In genomic region chr18:68507781-68508180, GRCh38 we compare ENCODE assay signal across 31 cellular contexts.
A peak's percentile ranks its signal among the peaks of the same experiment; 100 is the strongest.
DNase-seq lines count a peak whose midpoint lies in the region; ATAC-seq and TF ChIP-seq lines count a peak whose summit lies in the region.
"Had no signal": no experiment of that assay in that cellular context is flagged by ENCODE, and none has a peak within 500 bp of the region (broad histone marks: within the 10 kb centered on the region; RNA-seq: fewer than 3 reads in every experiment).

No MANE protein-coding gene starts in this region.

- 63% methylated on average over 2 of the region's 2 CpGs for WGBS in smooth muscle cell (ENCODE audit: low lambda C conversion rate)

- peak overlapping the region; percentile 18 for H2AFZ ChIP-seq in smooth muscle cell (ENCODE audit: low read depth)

- H3K9ac ChIP-seq in smooth muscle cell (ENCODE audit: low read depth), result no peak overlapping the region

- intact Hi-C loops in natural killer cell (cut with micrococcal nuclease) (no loop called here), uterus (cut with DNase I; ENCODE audit: low total_unique reads) (no loop called here)

- H3K9me3 ChIP-seq in smooth muscle cell (replicated peaks; ENCODE audit: low read depth), result no peaks in the 10 kb centered on the region
- no peaks in the 10 kb centered on the region for H3K9me3 ChIP-seq in uterus
- H3K9me3 ChIP-seq: BE2C, ovary, SJCRH30, vagina had no signal

- H3K9me3 Mint-ChIP-seq in natural killer cell, result peaks cover 2 to 6% of the 10 kb centered on the region in 2 donors
- H3K9me3 Mint-ChIP-seq: CD8-positive, alpha-beta memory T cell had no signal

- H3F3A ChIP-seq in smooth muscle cell (ENCODE audit: low read depth), result no peaks in the 10 kb centered on the region

- H3K4me1 ChIP-seq in smooth muscle cell (ENCODE audit: low read depth), result no peaks in the 10 kb centered on the region
- H3K4me1 ChIP-seq in uterus, result no peaks in the 10 kb centered on the region
- H3K4me1 ChIP-seq: BE2C, SJCRH30, vagina had no signal

- H3K4me2 ChIP-seq in smooth muscle cell, result no peak overlapping the region

- H3K27me3 Mint-ChIP-seq in natural killer cell (ENCODE audit: low read depth in 2 of 2), result no peaks in the 10 kb centered on the region

- H3K36me3 ChIP-seq in smooth muscle cell (ENCODE audit: low read depth) (no peaks in the 10 kb centered on the region), uterus (no peaks in the 10 kb centered on the region)
- H3K36me3 ChIP-seq: BE2C, ovary, SJCRH30, vagina, WERI-Rb-1 had no signal

- no peak for TF ChIP-seq POLR2A in uterus (IDR thresholded peaks at IDR 0.05)

- H3K27me3 ChIP-seq in smooth muscle cell (ENCODE audit: low read depth), result no peaks in the 10 kb centered on the region
- H3K27me3 ChIP-seq in uterus, result no peaks in the 10 kb centered on the region
- H3K27me3 ChIP-seq: BE2C, ovary, SJCRH30, vagina had no signal

- H3K4me3 ChIP-seq in smooth muscle cell (no peak overlapping the region), uterus (no peak overlapping the region)
- H3K4me3 ChIP-seq: K562, ovary, SJCRH30, vagina had no signal

- H3K27ac Mint-ChIP-seq in natural killer cell, result no peak overlapping the region
- H3K27ac Mint-ChIP-seq: activated naive CD8-positive, alpha-beta T cell treated with anti-CD3 and anti-CD28 coated beads for 36 hours; CD8-positive, alpha-beta memory T cell; mesothelial cell of epicardium; naive thymus-derived CD8-positive, alpha-beta T cell; stimulated activated naive CD8-positive, alpha-beta T cell treated with anti-CD3 and anti-CD28 coated beads, Interleukin-15, amount 100 ng/mL, for 72 hours had no signal

- peak; percentile 23 for DNase-seq in GM03348 (ENCODE audit: low spot score)
- peak; percentile 21 for DNase-seq in epidermal melanocyte (ENCODE audit: insufficient read length, low spot score)
- peak; percentile 1 for DNase-seq in left kidney (ENCODE audit: low read depth, low spot score)
- no peak for DNase-seq in smooth muscle cell (lab: John Stamatoyannopoulos, UW; ENCODE audit: unreplicated experiment)
- no peak for DNase-seq in natural killer cell
- DNase-seq in glomerular visceral epithelial cell (ENCODE audit: extremely low spot score), result no peak
- no peak for DNase-seq in uterus
- DNase-seq: activated CD4-positive, alpha-beta T cell treated with anti-CD3 and anti-CD28 coated beads for 4 hours; activated effector memory CD4-positive, alpha-beta T cell treated with Interleukin-2 at 50 U/mL for 16 hours; activated naive CD8-positive, alpha-beta T cell treated with anti-CD3 and anti-CD28 coated beads for 36 hours; anterior cingulate cortex; BE2C; CD8-positive, alpha-beta memory T cell; DMS153; H7; head of caudate nucleus; naive thymus-derived CD8-positive, alpha-beta T cell; NCI-H1092 treated with DMSO at 0.1 percent for 48 hours; NCI-H1694 treated with DMSO at 0.1 percent for 48 hours; NCI-H446 treated with DMSO at 0.1 percent for 48 hours; NCI-H82; ovary; SJCRH30; small intestine; stimulated activated naive CD8-positive, alpha-beta T cell treated with anti-CD3 and anti-CD28 coated beads, Interleukin-15, amount 100 ng/mL, for 72 hours; T1000; WERI-Rb-1 had no signal

- H3K4me3 Mint-ChIP-seq in natural killer cell, result no peak overlapping the region
- H3K4me3 Mint-ChIP-seq: activated naive CD8-positive, alpha-beta T cell treated with anti-CD3 and anti-CD28 coated beads for 36 hours; CD8-positive, alpha-beta memory T cell; mesothelial cell of epicardium; naive thymus-derived CD8-positive, alpha-beta T cell; stimulated activated naive CD8-positive, alpha-beta T cell treated with anti-CD3 and anti-CD28 coated beads, Interleukin-15, amount 100 ng/mL, for 72 hours had no signal

- ATAC-seq in GM21381 (IDR thresholded peaks at IDR 0.05; ENCODE audit: unreplicated experiment) (no peak), natural killer cell (no peak)
- ATAC-seq: K562; naive thymus-derived CD8-positive, alpha-beta T cell; stimulated activated naive CD8-positive, alpha-beta T cell treated with anti-CD3 and anti-CD28 coated beads, Interleukin-15, amount 100 ng/mL, for 72 hours had no signal

- H3K79me2 ChIP-seq in smooth muscle cell (ENCODE audit: low read depth), result no peaks in the 10 kb centered on the region

- H3K36me3 Mint-ChIP-seq in natural killer cell, result no peaks in the 10 kb centered on the region
- H3K36me3 Mint-ChIP-seq: activated naive CD8-positive, alpha-beta T cell treated with anti-CD3 and anti-CD28 coated beads for 36 hours; CD8-positive, alpha-beta memory T cell; mesothelial cell of epicardium; naive thymus-derived CD8-positive, alpha-beta T cell had no signal

- H4K20me1 ChIP-seq in smooth muscle cell (ENCODE audit: low read depth), result no peaks in the 10 kb centered on the region

- no peak overlapping the region for H3K27ac ChIP-seq in smooth muscle cell (ENCODE audit: low read depth)
- H3K27ac ChIP-seq in uterus, result no peak overlapping the region
- H3K27ac ChIP-seq: ovary, SJCRH30, vagina, WERI-Rb-1 had no signal

- TF ChIP-seq CTCF in smooth muscle cell (IDR thresholded peaks at IDR 0.05; ENCODE audit: borderline replicate concordance, insufficient read depth, poor library complexity, severe bottlenecking) (no peak), natural killer cell (IDR thresholded peaks at IDR 0.05) (no peak), uterus (IDR thresholded peaks at IDR 0.05) (no peak)

- H3K4me1 Mint-ChIP-seq in natural killer cell, result no peaks in the 10 kb centered on the region
- H3K4me1 Mint-ChIP-seq: activated naive CD8-positive, alpha-beta T cell treated with anti-CD3 and anti-CD28 coated beads for 36 hours; CD8-positive, alpha-beta memory T cell; naive thymus-derived CD8-positive, alpha-beta T cell; stimulated activated naive CD8-positive, alpha-beta T cell treated with anti-CD3 and anti-CD28 coated beads, Interleukin-15, amount 100 ng/mL, for 72 hours had no signal

Comparison
In these comparisons a context has a peak if more than half of its experiments do, and no peak if none do; other contexts are left out.
1. DNase-seq: peak in GM03348 (single experiment), epidermal melanocyte (single experiment) and left kidney (single experiment); none in smooth muscle cell (single experiment), natural killer cell (single experiment), glomerular visceral epithelial cell (single experiment) and uterus (0 of 2).